12 cellular contexts compared by ENCODE assay signal in genomic region chr21:35352066-35352770, GRCh38.
A peak's percentile ranks its signal among the peaks of the same experiment; 100 is the strongest.
DNase-seq lines count a peak whose midpoint lies in the region; ATAC-seq, FAIRE-seq and TF ChIP-seq lines count a peak whose summit lies in the region.
"Had no signal": no experiment of that assay in that cellular context is flagged by ENCODE, and none has a peak within 500 bp of the region (broad histone marks: within the 10 kb centered on the region; RNA-seq: fewer than 3 reads in every experiment).

No MANE protein-coding gene starts in this region.

- no peaks in the 10 kb centered on the region for H3K27me3 Mint-ChIP-seq in mesothelial cell of epicardium (ENCODE audit: low read depth)
- peaks cover 12% of the 10 kb centered on the region for H3K27me3 Mint-ChIP-seq in activated CD8-positive, alpha-beta T cell treated with anti-CD3 and anti-CD28 coated beads for 36 hours
- H3K27me3 Mint-ChIP-seq: activated naive CD8-positive, alpha-beta T cell had no signal

- FAIRE-seq in D721Med (lab: Jason Lieb, UNC), result no peak
- FAIRE-seq: colon, GM19239 had no signal

- DNase-seq in AG09319 (ENCODE audit: extremely low read depth, low read depth) (peak; percentile 31), HCEC 1CT (peak; percentile 36), dedifferentiated amniotic fluid mesenchymal stem cell (ENCODE audit: extremely low spot score) (peak; percentile 66), mesothelial cell of epicardium (ENCODE audit: low spot score in 2 of 2, unreplicated experiment in 2 of 2) (no peak), D721Med (ENCODE audit: insufficient read length, low spot score) (no peak), H4 (ENCODE audit: low spot score) (no peak), cortex of kidney (lab: John Stamatoyannopoulos, UW) (no peak)
- no peak for DNase-seq in activated CD8-positive, alpha-beta T cell treated with anti-CD3 and anti-CD28 coated beads for 36 hours

- CTCF ChIA-PET in activated CD8-positive, alpha-beta T cell treated with anti-CD3 and anti-CD28 coated beads for 36 hours (lab: Charles Lee), result interaction anchor here (1.5 kb wide), 1 partner anchor 99 kb away, joined by 4 read pairs; no protein-coding TSS in a partner anchor

- ATAC-seq in activated CD8-positive, alpha-beta T cell treated with anti-CD3 and anti-CD28 coated beads for 36 hours, result no peak

- POLR2A ChIA-PET in activated CD8-positive, alpha-beta T cell treated with anti-CD3 and anti-CD28 coated beads for 36 hours (lab: Charles Lee), result interaction anchor here (1.6 kb wide), 1 partner anchor 38 kb away, joined by 3 read pairs; no protein-coding TSS in a partner anchor

- H3K27ac Mint-ChIP-seq in mesothelial cell of epicardium, result peak overlapping the region; percentile 3
- no peak overlapping the region for H3K27ac Mint-ChIP-seq in activated CD8-positive, alpha-beta T cell treated with anti-CD3 and anti-CD28 coated beads for 36 hours
- H3K27ac Mint-ChIP-seq: activated naive CD8-positive, alpha-beta T cell; type B pancreatic cell had no signal

- peaks cover 6% of the 10 kb centered on the region for H3K9me3 Mint-ChIP-seq in mesothelial cell of epicardium
- peaks cover 2% of the 10 kb centered on the region for H3K9me3 Mint-ChIP-seq in activated CD8-positive, alpha-beta T cell treated with anti-CD3 and anti-CD28 coated beads for 36 hours
- H3K9me3 Mint-ChIP-seq: type B pancreatic cell had no signal

- no peaks in the 10 kb centered on the region for H3K36me3 Mint-ChIP-seq in mesothelial cell of epicardium
- no peaks in the 10 kb centered on the region for H3K36me3 Mint-ChIP-seq in activated CD8-positive, alpha-beta T cell treated with anti-CD3 and anti-CD28 coated beads for 36 hours (ENCODE audit: low read depth)
- H3K36me3 Mint-ChIP-seq: activated naive CD8-positive, alpha-beta T cell; type B pancreatic cell had no signal

- TF ChIP-seq CTCF in AG09319 (IDR thresholded peaks at IDR 0.05; ENCODE audit: low read depth, low read length) (no peak), mesothelial cell of epicardium (IDR thresholded peaks at IDR 0.05; ENCODE audit: unreplicated experiment) (no peak), D721Med (IDR thresholded peaks at IDR 0.05; ENCODE audit: insufficient read depth, missing control alignments) (no peak)
- no peak for TF ChIP-seq CTCF in activated CD8-positive, alpha-beta T cell treated with anti-CD3 and anti-CD28 coated beads for 36 hours (IDR thresholded peaks at IDR 0.05)

- no peaks in the 10 kb centered on the region for H3K4me1 Mint-ChIP-seq in mesothelial cell of epicardium
- H3K4me1 Mint-ChIP-seq in activated CD8-positive, alpha-beta T cell treated with anti-CD3 and anti-CD28 coated beads for 36 hours (ENCODE audit: low read depth), result peaks cover 13% of the 10 kb centered on the region

- intact Hi-C loops in activated CD8-positive, alpha-beta T cell treated with anti-CD3 and anti-CD28 coated beads for 36 hours (cut with micrococcal nuclease), result no loop called here

- no peak overlapping the region for H3K4me3 Mint-ChIP-seq in mesothelial cell of epicardium
- H3K4me3 Mint-ChIP-seq in activated CD8-positive, alpha-beta T cell treated with anti-CD3 and anti-CD28 coated beads for 36 hours, result no peak overlapping the region
- H3K4me3 Mint-ChIP-seq: activated naive CD8-positive, alpha-beta T cell; type B pancreatic cell had no signal

Comparison
In these comparisons a context has a peak if more than half of its experiments do, and no peak if none do; other contexts are left out.
1. DNase-seq: peak in AG09319 (single experiment), HCEC 1CT (single experiment) and dedifferentiated amniotic fluid mesenchymal stem cell (single experiment); none in mesothelial cell of epicardium (0 of 2), D721Med (single experiment), H4 (single experiment), cortex of kidney (single experiment) and activated CD8-positive, alpha-beta T cell treated with anti-CD3 and anti-CD28 coated beads for 36 hours (single experiment).